Comparison of ENCODE assay signal across 14 cellular contexts in genomic region chr3:9183811-9184463, GRCh38.
DNase-seq lines count a peak whose midpoint lies in the region; ATAC-seq and TF ChIP-seq lines count a peak whose summit lies in the region.
"Had no signal": no experiment of that assay in that cellular context is flagged by ENCODE, and none has a peak within 500 bp of the region (broad histone marks: within the 10 kb centered on the region; RNA-seq: fewer than 3 reads in every experiment).

No MANE protein-coding gene starts in this region.

- no peaks in the 10 kb centered on the region for H3K27me3 Mint-ChIP-seq in WTC11 (ENCODE audit: low read depth)
- peaks cover 0 to 3% of the 10 kb centered on the region in 2 donors for H3K27me3 Mint-ChIP-seq in natural killer cell treated with Interleukin-12 subunit alpha and Interleukin-12 subunit beta and Interleukin-15 and Interleukin-18, amount 100 ng/mL, for 72 hours

- TF ChIP-seq EP300 in stomach (IDR thresholded peaks at IDR 0.05) = no peak

- H3K27ac Mint-ChIP-seq in WTC11 = peak overlapping the region; percentile 92
- H3K27ac Mint-ChIP-seq in natural killer cell treated with Interleukin-12 subunit alpha and Interleukin-12 subunit beta and Interleukin-15 and Interleukin-18, amount 100 ng/mL, for 72 hours = no peak overlapping the region
- H3K27ac Mint-ChIP-seq: activated B cell treated with CpG ODN at 0.5 μM for 24 hours had no signal

- peak; percentile 9 for DNase-seq in NCI-H128 (lab: John Stamatoyannopoulos, UW; ENCODE audit: unreplicated experiment)
- DNase-seq in WTC11 (ENCODE audit: low spot score) = peak; percentile 63
- peak; percentile 42 for DNase-seq in iPS DF 19.7 (ENCODE audit: low read depth, low spot score)
- peak in 9 of 10 donors; percentile 49 to 93 (median 73) for DNase-seq in posterior cingulate gyrus
- no peak for DNase-seq in GM19238 (ENCODE audit: insufficient read length, low spot score)
- DNase-seq in stomach = no peak
- no peak for DNase-seq in natural killer cell treated with Interleukin-12 subunit alpha and Interleukin-12 subunit beta and Interleukin-15 and Interleukin-18, amount 100 ng/mL, for 72 hours (ENCODE audit: low spot score)
- DNase-seq: activated B cell treated with CpG ODN at 0.5 μM for 24 hours; KG1; NCI-H446 treated with DMSO at 0.1 percent for 48 hours; ovary; SIG-M5; stimulated activated CD4-positive, alpha-beta T cell treated with anti-CD3 and anti-CD28 coated beads, Interleukin-4, amount 100 ng/mL, for 1 hour had no signal

- no peak for TF ChIP-seq CTCF in WTC11 (IDR thresholded peaks at IDR 0.05)
- TF ChIP-seq CTCF in stomach (IDR thresholded peaks at IDR 0.05) = no peak

- H3K36me3 ChIP-seq in stomach = no peaks in the 10 kb centered on the region
- H3K36me3 ChIP-seq: ovary had no signal

- WGBS in stomach, 5 donors = 28 to 42% (median 38%) methylated on average over 10 of the region's 10 CpGs

- H3K4me3 Mint-ChIP-seq in WTC11 = peak overlapping the region; percentile 9; the same call in 1 of the 2 replicates
- H3K4me3 Mint-ChIP-seq in natural killer cell treated with Interleukin-12 subunit alpha and Interleukin-12 subunit beta and Interleukin-15 and Interleukin-18, amount 100 ng/mL, for 72 hours = no peak overlapping the region
- H3K4me3 Mint-ChIP-seq: activated B cell treated with CpG ODN at 0.5 μM for 24 hours had no signal

- no peak overlapping the region for H3K27ac ChIP-seq in stomach
- H3K27ac ChIP-seq: ovary had no signal

- no peaks in the 10 kb centered on the region for H3K9me3 ChIP-seq in stomach
- H3K9me3 ChIP-seq: ovary had no signal

- ATAC-seq in WTC11 (peak; percentile 95), GM18502 (IDR thresholded peaks at IDR 0.05; ENCODE audit: poor library complexity, unreplicated experiment) (no peak)
- ATAC-seq in natural killer cell treated with Interleukin-12 subunit alpha and Interleukin-12 subunit beta and Interleukin-15 and Interleukin-18, amount 100 ng/mL, for 72 hours = no peak

- POLR2A ChIA-PET in WTC11 (lab: Charles Lee) = interaction anchor here (1.3 kb wide), 1 partner anchor 11 kb away, joined by 5 read pairs; no protein-coding TSS in a partner anchor

- no peaks in the 10 kb centered on the region for H3K36me3 Mint-ChIP-seq in WTC11
- H3K36me3 Mint-ChIP-seq in natural killer cell treated with Interleukin-12 subunit alpha and Interleukin-12 subunit beta and Interleukin-15 and Interleukin-18, amount 100 ng/mL, for 72 hours = no peaks in the 10 kb centered on the region

- peaks cover 0 to 19% (median 1%) of the 10 kb centered on the region in 4 donors for H3K4me1 ChIP-seq in stomach

- peaks cover 30% of the 10 kb centered on the region for H3K4me1 Mint-ChIP-seq in WTC11
- peaks cover 18% of the 10 kb centered on the region in 2 donors for H3K4me1 Mint-ChIP-seq in natural killer cell treated with Interleukin-12 subunit alpha and Interleukin-12 subunit beta and Interleukin-15 and Interleukin-18, amount 100 ng/mL, for 72 hours (ENCODE audit: low read depth in 2 of 2)

- no peaks in the 10 kb centered on the region for H3K27me3 ChIP-seq in stomach
- H3K27me3 ChIP-seq: ovary had no signal

- H3K4me3 ChIP-seq in stomach = no peak overlapping the region
- H3K4me3 ChIP-seq: ovary had no signal

- no peak for TF ChIP-seq POLR2A in stomach (IDR thresholded peaks at IDR 0.05)

- intact Hi-C loops in posterior cingulate gyrus (cut with DNase I) = no loop called here
- intact Hi-C loops in stomach (cut with DNase I; ENCODE audit: low total_unique reads) = no loop called here

- CTCF ChIA-PET in WTC11 (lab: Charles Lee) = interaction anchor here (0.7 to 2.2 kb wide), 7 partner anchors 9 to 317 kb away, joined by 3 to 12 read pairs (median 4); no protein-coding TSS in a partner anchor

- H3K9me3 Mint-ChIP-seq in WTC11 = no peaks in the 10 kb centered on the region
- H3K9me3 Mint-ChIP-seq in natural killer cell treated with Interleukin-12 subunit alpha and Interleukin-12 subunit beta and Interleukin-15 and Interleukin-18, amount 100 ng/mL, for 72 hours = no peaks in the 10 kb centered on the region
- H3K9me3 Mint-ChIP-seq: activated B cell treated with CpG ODN at 0.5 μM for 24 hours had no signal

TF ChIP-seq in WTC11, 78 proteins besides CTCF, POLR2A, EP300 and RAD21 (continues in another document):
- TF ChIP-seq GRHL2 (CRISPR knock-in tag; IDR thresholded peaks at IDR 0.05; ENCODE audit: insufficient replicate concordance, severe bottlenecking) (no peak), AFF4 (CRISPR knock-in tag; IDR thresholded peaks at IDR 0.05; ENCODE audit: borderline replicate concordance) (no peak), ATF1 (CRISPR knock-in tag; IDR thresholded peaks at IDR 0.05) (no peak), MXD4 (CRISPR knock-in tag; IDR thresholded peaks at IDR 0.05; ENCODE audit: borderline replicate concordance) (no peak), SOX15 (CRISPR knock-in tag; IDR thresholded peaks at IDR 0.05) (no peak), CBFB (CRISPR knock-in tag; IDR thresholded peaks at IDR 0.05; ENCODE audit: low read depth) (no peak), E2F5 (CRISPR knock-in tag; IDR thresholded peaks at IDR 0.05) (no peak), NFE2L1 (CRISPR knock-in tag; IDR thresholded peaks at IDR 0.05) (no peak), MAX (CRISPR knock-in tag; IDR thresholded peaks at IDR 0.05) (no peak), E2F4 (CRISPR knock-in tag; IDR thresholded peaks at IDR 0.05; ENCODE audit: borderline replicate concordance, low read depth) (no peak), PREB (CRISPR knock-in tag; IDR thresholded peaks at IDR 0.05; ENCODE audit: borderline replicate concordance) (no peak), ZNF423 (CRISPR knock-in tag; IDR thresholded peaks at IDR 0.05) (no peak), KAT7 (CRISPR knock-in tag; IDR thresholded peaks at IDR 0.05; ENCODE audit: borderline replicate concordance) (no peak)

Comparison
In these comparisons a context has a peak if more than half of its experiments do, and no peak if none do; other contexts are left out.
1. DNase-seq: peak in NCI-H128 (single experiment), WTC11 (single experiment), iPS DF 19.7 (single experiment) and posterior cingulate gyrus (9 of 10); none in GM19238 (single experiment), stomach (single experiment) and natural killer cell treated with Interleukin-12 subunit alpha and Interleukin-12 subunit beta and Interleukin-15 and Interleukin-18, amount 100 ng/mL, for 72 hours (single experiment).